27 cellular contexts compared by ENCODE assay signal in genomic region chr13:39960206-39960605, GRCh38.
"Had no signal": no experiment of that assay in that cellular context is flagged by ENCODE, and none has a peak within 500 bp of the region (broad histone marks: within the 10 kb centered on the region; RNA-seq: fewer than 3 reads in every experiment).

No MANE protein-coding gene starts in this region.

- FAIRE-seq: bronchial epithelial cell, K562 had no signal

- DNase-seq: activated B cell treated with CpG ODN at 0.5 μM for 24 hours; activated CD4-positive, alpha-beta memory T cell treated with anti-CD3 and anti-CD28 coated beads, Interleukin-2, amount 10 ng/mL, durations not matched to agents 7 days and 5 days; activated CD4-positive, alpha-beta T cell treated with anti-CD3 and anti-CD28 coated beads for 4 hours; activated CD4-positive, CD25-positive, alpha-beta regulatory T cell treated with anti-CD3 and anti-CD28 coated beads, Interleukin-2, amount 50 U/mL, for 72 hours; activated CD8-positive, alpha-beta memory T cell treated with anti-CD3 and anti-CD28 coated beads for 24 hours; activated CD8-positive, alpha-beta memory T cell treated with anti-CD3 and anti-CD28 coated beads, Interleukin-2, amount 10 ng/mL, durations not matched to agents 7 days and 5 days; activated CD8-positive, alpha-beta memory T cell treated with anti-CD3 and anti-CD28 coated beads, Interleukin-2, amount 50 U/mL, for 48 hours; activated effector memory CD4-positive, alpha-beta T cell treated with Interleukin-2 at 50 U/mL for 16 hours; activated naive CD4-positive, alpha-beta T cell treated with anti-CD3 and anti-CD28 coated beads, Interleukin-2, amount 10 ng/mL, durations not matched to agents 7 days and 5 days; activated naive CD8-positive, alpha-beta T cell treated with anti-CD3 and anti-CD28 coated beads, Interleukin-2, amount 50 U/mL, for 24 hours; activated T-cell treated with anti-CD3 and anti-CD28 coated beads, Interleukin-2, amount 50 U/mL, for 48 hours; anterior cingulate cortex; NCI-H1105; NCI-H1417 treated with DMSO at 0.1 percent for 48 hours; NCI-H187 treated with DMSO at 0.1 percent for 48 hours; NCI-H2081; NCI-H2171 treated with DMSO at 0.1 percent for 48 hours; NCI-H2227 treated with DMSO at 0.1 percent for 48 hours; NCI-H446; NCI-H524; SHP77 treated with DMSO at 0.1 percent for 48 hours; T-helper 9 cell had no signal

- H3K27ac ChIP-seq: VCaP had no signal

- H3K4me3 ChIP-seq: K562 had no signal

- ATAC-seq: activated CD8-positive, alpha-beta memory T cell treated with anti-CD3 and anti-CD28 coated beads, Interleukin-2, amount 10 ng/mL, durations not matched to agents 7 days and 5 days; activated naive CD8-positive, alpha-beta T cell treated with anti-CD3 and anti-CD28 coated beads, Interleukin-2, amount 50 U/mL, for 24 hours; K562; Panc1; SK-N-SH treated with all-trans-retinoic acid at 6 μM for 48 hours had no signal
